8 cellular contexts compared by ENCODE assay signal in genomic region chr10:48605264-48605615, GRCh38. TPM values are rescaled to one million over a fixed set of nuclear protein-coding genes. Genes with fewer than 3 reads are reported as not detected.
DNase-seq lines count a peak whose midpoint lies in the region; ATAC-seq and TF ChIP-seq lines count a peak whose summit lies in the region.

No MANE protein-coding gene starts in this region.

- CTCF ChIA-PET in activated CD8-positive, alpha-beta memory T cell treated with anti-CD3 and anti-CD28 coated beads, Interleukin-2, amount 10 ng/mL, durations not matched to agents 7 days and 5 days (lab: Charles Lee): interaction anchor here (0.8 to 5.0 kb wide), 3 partner anchors 10 to 51 kb away, joined by 3 to 43 read pairs (median 3); no protein-coding TSS in a partner anchor

- H3K9me3 ChIP-seq in SJSA1 (replicated peaks) (no peaks in the 10 kb centered on the region), skeletal muscle satellite cell (replicated peaks; ENCODE audit: low read length) (no peaks in the 10 kb centered on the region), mucosa of descending colon (no peaks in the 10 kb centered on the region)

- no peaks in the 10 kb centered on the region for H3K27me3 Mint-ChIP-seq in osteocyte (ENCODE audit: unreplicated experiment)
- H3K27me3 Mint-ChIP-seq in activated CD8-positive, alpha-beta memory T cell treated with anti-CD3 and anti-CD28 coated beads, Interleukin-2, amount 10 ng/mL, durations not matched to agents 7 days and 5 days: peaks cover 37% of the 10 kb centered on the region

- peak overlapping the region; percentile 97 for H3K4me2 ChIP-seq in skeletal muscle satellite cell (ENCODE audit: low read length)

- ATAC-seq in mucosa of descending colon: no peak
- ATAC-seq in activated CD8-positive, alpha-beta memory T cell treated with anti-CD3 and anti-CD28 coated beads, Interleukin-2, amount 10 ng/mL, durations not matched to agents 7 days and 5 days: no peak

- H3K9ac ChIP-seq in skeletal muscle satellite cell (ENCODE audit: low read depth, low read length): peak overlapping the region; percentile 90

- H3K4me3 Mint-ChIP-seq in osteocyte (ENCODE audit: unreplicated experiment): no peak overlapping the region
- no peak overlapping the region for H3K4me3 Mint-ChIP-seq in activated CD8-positive, alpha-beta memory T cell treated with anti-CD3 and anti-CD28 coated beads, Interleukin-2, amount 10 ng/mL, durations not matched to agents 7 days and 5 days

- H3K9me3 Mint-ChIP-seq in osteocyte (ENCODE audit: unreplicated experiment): no peaks in the 10 kb centered on the region
- H3K9me3 Mint-ChIP-seq in activated CD8-positive, alpha-beta memory T cell treated with anti-CD3 and anti-CD28 coated beads, Interleukin-2, amount 10 ng/mL, durations not matched to agents 7 days and 5 days (ENCODE audit: low read depth): no peaks in the 10 kb centered on the region

- H3K27ac ChIP-seq in SJSA1: no peak overlapping the region

- DNase-seq in H7: no peak
- DNase-seq in SJSA1 (ENCODE audit: low read depth in 1 of 2, low spot score in 2 of 2): no peak
- DNase-seq in fibroblast of villous mesenchyme (ENCODE audit: low read depth): no peak
- DNase-seq in iPS-NIHi7 (ENCODE audit: extremely low spot score): no peak
- no peak for DNase-seq in osteocyte (ENCODE audit: extremely low spot score, unreplicated experiment)
- DNase-seq in mucosa of descending colon: no peak
- no peak for DNase-seq in activated CD8-positive, alpha-beta memory T cell treated with anti-CD3 and anti-CD28 coated beads, Interleukin-2, amount 10 ng/mL, durations not matched to agents 7 days and 5 days

- no peak overlapping the region for H3K27ac Mint-ChIP-seq in osteocyte (ENCODE audit: unreplicated experiment)
- H3K27ac Mint-ChIP-seq in activated CD8-positive, alpha-beta memory T cell treated with anti-CD3 and anti-CD28 coated beads, Interleukin-2, amount 10 ng/mL, durations not matched to agents 7 days and 5 days: no peak overlapping the region

- intact Hi-C loops in mucosa of descending colon (cut with DNase I, micrococcal nuclease): no loop called here

- peak overlapping the region; percentile 20; the same call in 1 of the 2 replicates for H3K4me3 ChIP-seq in H7 (ENCODE audit: insufficient read depth, low read depth, low read length)
- H3K4me3 ChIP-seq in SJSA1: peak overlapping the region; percentile 34; the same call in 1 of the 2 replicates
- peak overlapping the region; percentile 72 for H3K4me3 ChIP-seq in fibroblast of villous mesenchyme (ENCODE audit: low read depth, low read length)
- peak overlapping the region; percentile 87 for H3K4me3 ChIP-seq in skeletal muscle satellite cell (ENCODE audit: low read length)
- H3K4me3 ChIP-seq in mucosa of descending colon: no peak overlapping the region

- H3K36me3 ChIP-seq in H7 (replicated peaks; ENCODE audit: control insufficient read depth, insufficient read depth, low read length) (no peaks in the 10 kb centered on the region), SJSA1 (no peaks in the 10 kb centered on the region; the same call in 1 of the 2 replicates), skeletal muscle satellite cell (ENCODE audit: insufficient read depth, low read length) (peaks cover 22% of the 10 kb centered on the region), mucosa of descending colon (ENCODE audit: low read depth) (no peaks in the 10 kb centered on the region)

- TF ChIP-seq CTCF in fibroblast of villous mesenchyme (IDR thresholded peaks at IDR 0.05; ENCODE audit: insufficient read depth, low read depth, low read length) (no peak), osteocyte (IDR thresholded peaks at IDR 0.05) (no peak), mucosa of descending colon (IDR thresholded peaks at IDR 0.05) (no peak)

- peaks cover 25% of the 10 kb centered on the region for H3K4me1 Mint-ChIP-seq in osteocyte (ENCODE audit: unreplicated experiment)
- H3K4me1 Mint-ChIP-seq in activated CD8-positive, alpha-beta memory T cell treated with anti-CD3 and anti-CD28 coated beads, Interleukin-2, amount 10 ng/mL, durations not matched to agents 7 days and 5 days: peaks cover 2% of the 10 kb centered on the region

- H3K27me3 ChIP-seq in H7 (ENCODE audit: control insufficient read depth, insufficient read depth, low read length): peaks cover 13% of the 10 kb centered on the region; the same call in 1 of the 2 replicates
- H3K27me3 ChIP-seq in SJSA1 (replicated peaks): no peaks in the 10 kb centered on the region
- H3K27me3 ChIP-seq in skeletal muscle satellite cell (ENCODE audit: control insufficient read depth, insufficient read depth, low read length): no peaks in the 10 kb centered on the region

- H3K36me3 Mint-ChIP-seq in osteocyte (ENCODE audit: unreplicated experiment): no peaks in the 10 kb centered on the region
- no peaks in the 10 kb centered on the region for H3K36me3 Mint-ChIP-seq in activated CD8-positive, alpha-beta memory T cell treated with anti-CD3 and anti-CD28 coated beads, Interleukin-2, amount 10 ng/mL, durations not matched to agents 7 days and 5 days

- peaks cover 40% of the 10 kb centered on the region for H3K4me1 ChIP-seq in SJSA1 (replicated peaks)
- peaks cover 76% of the 10 kb centered on the region for H3K4me1 ChIP-seq in skeletal muscle satellite cell (ENCODE audit: control insufficient read depth, insufficient read depth, low read length)
- peaks cover 12% of the 10 kb centered on the region for H3K4me1 ChIP-seq in mucosa of descending colon (ENCODE audit: low read depth)

RNA-seq across cellular contexts. Expression of gene ARHGAP22, which starts 0.4 kb away (rescaled TPM):
- 5.4 and 9.1 TPM in 2 replicates for total RNA-seq in H7 (2014; rRNA removed; shearing (Covaris generic))
- 0.53 TPM in 1 of 2 replicates, not detected in the other for total RNA-seq in SJSA1 (2014; rRNA removed; shearing (Covaris generic))
- total RNA-seq in fibroblast of villous mesenchyme (22.9 and 31.6 TPM in 2 replicates), osteocyte (0.64 and 1.1 TPM in 2 replicates), mucosa of descending colon (1 to 10 TPM in 2 of 3 donors, under 1 TPM in 1; 0.93 to 5.9 (median 1.3) TPM)
- 106 and 152 TPM in 2 replicates for total RNA-seq in skeletal muscle satellite cell (2012; rRNA removed)
- total RNA-seq in activated CD8-positive, alpha-beta memory T cell treated with anti-CD3 and anti-CD28 coated beads, Interleukin-2, amount 10 ng/mL, durations not matched to agents 7 days and 5 days: not detected
